In the genomic region with DNA sequence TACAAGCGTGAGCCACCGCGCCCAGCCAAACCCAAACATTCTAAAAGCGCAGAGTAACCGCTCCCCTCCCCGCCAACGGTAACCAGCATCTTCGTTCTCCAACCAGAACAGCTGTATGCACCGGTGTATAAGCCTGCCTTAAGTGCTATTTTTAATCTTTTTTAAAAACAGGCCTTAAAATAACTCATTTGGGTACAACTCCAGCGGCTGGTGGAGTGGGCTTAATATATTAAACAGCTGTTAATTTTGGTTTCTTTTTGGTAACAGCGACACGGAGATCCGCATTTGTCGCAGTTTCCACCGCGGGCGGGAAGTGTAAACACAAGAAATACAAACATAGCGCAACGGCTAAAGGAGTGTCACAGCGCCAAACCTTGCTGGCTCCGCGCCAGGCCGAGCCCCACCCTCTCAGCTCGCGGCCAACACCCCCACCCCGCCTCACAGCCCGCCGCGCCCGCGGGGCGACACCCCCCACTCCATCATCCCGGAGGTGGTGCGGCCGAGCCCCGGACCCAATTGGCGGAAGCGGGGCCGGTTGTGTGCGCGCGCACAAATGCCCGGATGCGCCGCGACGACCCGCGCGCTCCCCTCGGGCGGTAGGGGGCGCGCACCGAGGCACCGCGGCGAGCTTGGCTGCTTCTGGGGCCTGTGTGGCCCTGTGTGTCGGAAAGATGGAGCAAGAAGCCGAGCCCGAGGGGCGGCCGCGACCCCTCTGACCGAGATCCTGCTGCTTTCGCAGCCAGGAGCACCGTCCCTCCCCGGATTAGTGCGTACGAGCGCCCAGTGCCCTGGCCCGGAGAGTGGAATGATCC, we compare ENCODE assay signal across 1 cellular context.
TF ChIP-seq lines count a peak whose summit lies in the region.

Gene MDM2 (plus strand): TSS at position 602 of the 812 bp plus-strand sequence. CDS start 301 bp downstream, outside the sequence.

TF ChIP-seq in K562, 482 proteins besides CTCF, POLR2A, EP300 and RAD21 (continued from another document and continues in another):
- 0 out of 2 replicates have a peak, but pooled peaks have one; percentile 70 for TF ChIP-seq NKRF (IDR thresholded peaks at IDR 0.05; ENCODE audit: borderline replicate concordance)
- TF ChIP-seq STAT5B (CRISPR knock-in tag; IDR thresholded peaks at IDR 0.05) = no peak
- TF ChIP-seq BRD4 (IDR thresholded peaks at IDR 0.05) = peak; percentile 56; the same call in 1 of the 2 replicates
- TF ChIP-seq NCOA1 (IDR thresholded peaks at IDR 0.05; ENCODE audit: low read depth) = no peak
- no peak for TF ChIP-seq ARID2 (IDR thresholded peaks at IDR 0.05)
- TF ChIP-seq, protein P1, sequence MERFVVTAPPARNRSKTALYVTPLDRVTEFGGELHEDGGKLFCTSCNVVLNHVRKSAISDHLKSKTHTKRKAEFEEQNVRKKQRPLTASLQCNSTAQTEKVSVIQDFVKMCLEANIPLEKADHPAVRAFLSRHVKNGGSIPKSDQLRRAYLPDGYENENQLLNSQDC (CRISPR knock-in tag; IDR thresholded peaks at IDR 0.05) = no peak
- TF ChIP-seq CUX1 (CRISPR knock-in tag; IDR thresholded peaks at IDR 0.05) = no peak
- peak; percentile 54 for TF ChIP-seq TAF9B (IDR thresholded peaks at IDR 0.05; ENCODE audit: partially characterized antibody)
- no peak for TF ChIP-seq SRSF7 (optimal IDR thresholded peaks at IDR 0.05; ENCODE audit: low read depth, low read length)
- TF ChIP-seq BRCA1 (IDR thresholded peaks at IDR 0.05) = no peak
- TF ChIP-seq BRCA1 (CRISPR knock-in tag; IDR thresholded peaks at IDR 0.05) = no peak
- 0 out of 2 replicates have a peak, but pooled peaks have one; percentile 72 for TF ChIP-seq SRSF1 (IDR thresholded peaks at IDR 0.05; ENCODE audit: low read depth, low read length)
- TF ChIP-seq ZNF75A (CRISPR knock-in tag; IDR thresholded peaks at IDR 0.05) = no peak
- no peak for TF ChIP-seq MYNN (IDR thresholded peaks at IDR 0.05)
- TF ChIP-seq MYNN (CRISPR knock-in tag; IDR thresholded peaks at IDR 0.05) = no peak
- TF ChIP-seq KAT7 (CRISPR knock-in tag; IDR thresholded peaks at IDR 0.05; ENCODE audit: borderline replicate concordance) = peak; percentile 34; the same call in 1 of the 2 replicates
- TF ChIP-seq RB1 (IDR thresholded peaks at IDR 0.05; ENCODE audit: low read depth) = peak; percentile 84
- TF ChIP-seq PML (IDR thresholded peaks at IDR 0.05; ENCODE audit: low read length) = peak; percentile 51; the same call in 1 of the 2 replicates
- no peak for TF ChIP-seq NUFIP1 (IDR thresholded peaks at IDR 0.05; ENCODE audit: partially characterized antibody)
- TF ChIP-seq ZNF407 (IDR thresholded peaks at IDR 0.05; ENCODE audit: low read depth) = no peak
- TF ChIP-seq TCF7L2 (IDR thresholded peaks at IDR 0.05; ENCODE audit: low read depth, low read length) = no peak
- no peak for TF ChIP-seq ZNF23 (CRISPR knock-in tag; IDR thresholded peaks at IDR 0.05)
- peak; percentile 71 for TF ChIP-seq GMEB1 (CRISPR knock-in tag; IDR thresholded peaks at IDR 0.05)
- TF ChIP-seq DPF2 (IDR thresholded peaks at IDR 0.05) = no peak; the same call in 1 of the 2 replicates
- TF ChIP-seq CBX3 (IDR thresholded peaks at IDR 0.05; ENCODE audit: borderline replicate concordance in 1 of 2, low read length in 2 of 2) = peak in 1 of 2 experiments; percentile 69; a peak in 1 of 3 replicates
- TF ChIP-seq ZNF175 (CRISPR knock-in tag; IDR thresholded peaks at IDR 0.05; ENCODE audit: low read depth) = peak; percentile 46; the same call in 1 of the 2 replicates
- peak; percentile 66; the same call in 1 of the 2 replicates for TF ChIP-seq TAF15 (IDR thresholded peaks at IDR 0.05; ENCODE audit: low read depth, low read length)
- no peak for TF ChIP-seq BRF1 (IDR thresholded peaks at IDR 0.05; ENCODE audit: borderline replicate concordance, extremely low read depth, insufficient read length)
- no peak for TF ChIP-seq ELF2 (CRISPR knock-in tag; IDR thresholded peaks at IDR 0.05)
- TF ChIP-seq AFF4 (CRISPR knock-in tag; IDR thresholded peaks at IDR 0.05) = peak; percentile 71
- TF ChIP-seq ZNF57 (CRISPR knock-in tag; IDR thresholded peaks at IDR 0.05) = no peak
